Comparison of ENCODE assay signal across 1 cellular context in the genomic region with DNA sequence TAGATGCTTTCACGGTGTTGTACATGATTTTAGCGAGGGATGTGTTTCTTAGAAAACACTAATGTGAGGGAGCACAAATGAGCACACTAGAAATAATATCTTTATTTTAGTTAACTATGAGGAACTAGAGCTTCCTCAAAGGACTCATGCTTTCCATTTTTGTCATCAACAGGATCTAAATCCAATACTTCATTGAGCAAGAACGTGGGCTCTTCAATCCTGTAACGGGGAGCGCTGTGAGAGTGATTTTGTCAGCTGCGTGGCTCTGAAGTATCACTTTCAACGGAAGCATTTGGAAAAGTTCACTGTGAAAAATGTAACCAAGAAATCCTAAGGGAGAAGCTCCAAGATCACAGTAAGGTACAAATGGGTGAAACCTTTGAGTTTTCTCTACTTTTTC.
TF ChIP-seq lines count a peak whose summit lies in the region.

No MANE protein-coding gene starts in this region.

TF ChIP-seq in GM12878, 131 proteins besides CTCF, POLR2A, EP300 and RAD21 (continued from another document):
- TF ChIP-seq, protein P1, sequence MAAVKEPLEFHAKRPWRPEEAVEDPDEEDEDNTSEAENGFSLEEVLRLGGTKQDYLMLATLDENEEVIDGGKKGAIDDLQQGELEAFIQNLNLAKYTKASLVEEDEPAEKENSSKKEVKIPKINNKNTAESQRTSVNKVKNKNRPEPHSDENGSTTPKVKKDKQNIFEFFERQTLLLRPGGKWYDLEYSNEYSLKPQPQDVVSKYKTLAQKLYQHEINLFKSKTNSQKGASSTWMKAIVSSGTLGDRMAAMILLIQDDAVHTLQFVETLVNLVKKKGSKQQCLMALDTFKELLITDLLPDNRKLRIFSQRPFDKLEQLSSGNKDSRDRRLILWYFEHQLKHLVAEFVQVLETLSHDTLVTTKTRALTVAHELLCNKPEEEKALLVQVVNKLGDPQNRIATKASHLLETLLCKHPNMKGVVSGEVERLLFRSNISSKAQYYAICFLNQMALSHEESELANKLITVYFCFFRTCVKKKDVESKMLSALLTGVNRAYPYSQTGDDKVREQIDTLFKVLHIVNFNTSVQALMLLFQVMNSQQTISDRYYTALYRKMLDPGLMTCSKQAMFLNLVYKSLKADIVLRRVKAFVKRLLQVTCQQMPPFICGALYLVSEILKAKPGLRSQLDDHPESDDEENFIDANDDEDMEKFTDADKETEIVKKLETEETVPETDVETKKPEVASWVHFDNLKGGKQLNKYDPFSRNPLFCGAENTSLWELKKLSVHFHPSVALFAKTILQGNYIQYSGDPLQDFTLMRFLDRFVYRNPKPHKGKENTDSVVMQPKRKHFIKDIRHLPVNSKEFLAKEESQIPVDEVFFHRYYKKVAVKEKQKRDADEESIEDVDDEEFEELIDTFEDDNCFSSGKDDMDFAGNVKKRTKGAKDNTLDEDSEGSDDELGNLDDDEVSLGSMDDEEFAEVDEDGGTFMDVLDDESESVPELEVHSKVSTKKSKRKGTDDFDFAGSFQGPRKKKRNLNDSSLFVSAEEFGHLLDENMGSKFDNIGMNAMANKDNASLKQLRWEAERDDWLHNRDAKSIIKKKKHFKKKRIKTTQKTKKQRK (IDR thresholded peaks at IDR 0.05; ENCODE audit: low read depth, low read length) = no peak
- TF ChIP-seq ATF7 (IDR thresholded peaks at IDR 0.05; ENCODE audit: low read depth) (no peak), CREB1 (IDR thresholded peaks at IDR 0.05; ENCODE audit: low read depth) (no peak), NFXL1 (IDR thresholded peaks at IDR 0.05; ENCODE audit: borderline replicate concordance) (no peak), SUPT20H (IDR thresholded peaks at IDR 0.05; ENCODE audit: borderline replicate concordance, control insufficient read depth, low read depth, low read length) (no peak), MEF2A (IDR thresholded peaks at IDR 0.05; ENCODE audit: insufficient read depth, low read depth, low read length) (no peak), TARDBP (IDR thresholded peaks at IDR 0.05; ENCODE audit: borderline replicate concordance) (no peak), ZBTB33 (IDR thresholded peaks at IDR 0.05) (no peak), SUZ12 (IDR thresholded peaks at IDR 0.05; ENCODE audit: unreplicated experiment) (no peak), IRF4 (IDR thresholded peaks at IDR 0.05; ENCODE audit: low read depth, low read length) (no peak), ZNF217 (IDR thresholded peaks at IDR 0.05) (no peak), SIX5 (IDR thresholded peaks at IDR 0.05; ENCODE audit: low read depth, low read length, severe bottlenecking) (no peak)
TF ChIP-seq in GM12878: peak in this region for 0.
